ENCODE assay signal across 8 cellular contexts in the genomic region with DNA sequence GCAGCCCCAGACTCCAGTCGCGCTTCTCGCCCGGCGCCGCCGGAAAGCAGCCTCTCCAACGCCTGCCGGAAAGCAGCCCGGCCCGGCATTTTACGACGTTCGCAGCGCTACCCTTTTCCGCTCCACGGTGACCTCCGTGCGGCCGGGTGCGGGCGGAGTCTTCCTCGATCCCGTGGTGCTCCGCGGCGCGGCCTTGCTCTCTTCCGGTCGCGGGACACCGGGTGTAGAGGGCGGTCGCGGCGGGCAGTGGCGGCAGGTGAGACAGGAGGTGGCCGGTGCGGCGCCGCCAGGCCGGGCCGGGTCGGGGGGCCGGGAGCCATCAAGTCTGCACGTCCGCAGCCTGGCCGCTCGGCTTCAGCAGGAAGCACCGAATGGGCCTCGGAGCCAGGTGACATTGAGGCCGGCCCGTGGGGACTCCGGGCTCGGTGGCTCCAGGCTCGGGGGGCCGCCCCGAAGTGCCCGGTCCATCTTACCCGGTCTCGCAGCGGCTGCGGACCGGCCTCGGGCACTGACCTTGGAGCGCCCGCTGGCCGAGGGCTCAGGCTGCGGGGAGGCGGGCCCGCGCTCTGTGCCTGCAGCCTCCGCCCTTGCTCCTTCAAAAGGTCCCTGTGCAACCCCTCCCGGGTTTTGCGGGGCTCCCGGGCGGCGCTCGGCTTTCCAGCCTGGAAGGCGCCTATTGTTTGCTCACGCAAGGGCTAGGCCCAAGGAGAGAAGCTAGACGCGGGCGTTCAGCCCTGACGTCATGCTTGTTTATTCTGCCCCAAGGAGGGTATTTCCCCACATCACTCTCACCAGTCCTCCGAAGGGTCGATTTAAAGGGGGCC. TPM values are rescaled to one million over a fixed set of nuclear protein-coding genes. Genes with fewer than 3 reads are reported as not detected.
DNase-seq lines count a peak whose midpoint lies in the region; ATAC-seq and TF ChIP-seq lines count a peak whose summit lies in the region.

A gene (plus strand): TSS at position 199 of the 824 bp plus-strand sequence. CDS start 1,511 bp downstream, outside the sequence.
A gene (minus strand): TSS at position 48 of the 824 bp plus-strand sequence. CDS start 249 bp downstream, outside the sequence.

- H3K9me3 ChIP-seq in BLaER1 (no peaks in the 10 kb centered on the region), colonic mucosa (no peaks in the 10 kb centered on the region)

- no peak for TF ChIP-seq CTCF in colonic mucosa (IDR thresholded peaks at IDR 0.05)

- DNase-seq in NCI-H524 treated with DMSO at 0.1 percent for 48 hours (lab: John Stamatoyannopoulos, UW) (peak; percentile 74), colonic mucosa (peak; percentile 97)
- peak; percentile 97 for DNase-seq in activated CD4-positive, alpha-beta T cell treated with anti-CD3 and anti-CD28 coated beads for 48 hours
- DNase-seq in stimulated activated CD4-positive, alpha-beta T cell treated with anti-CD3 and anti-CD28 coated beads, Interleukin-1b, Interleukin-23, amount 100 ng/mL, for 24 hours (ENCODE audit: low read depth in 4 of 4, low spot score in 1 of 4), result peak; percentile 86 to 94 (median 90)

- H3K9ac ChIP-seq in BLaER1, result peak within 1 kb of the TSS; percentile 96
- peak within 1 kb of the TSS; percentile 91 to 100 for H3K9ac ChIP-seq in colonic mucosa (ENCODE audit: low read depth in 2 of 2, low read length in 2 of 2)

- H3K4me2 ChIP-seq in BLaER1, result peak within 1 kb of the TSS; percentile 99

- peaks cover 28% of the 10 kb centered on the region for H3K4me1 ChIP-seq in BLaER1
- peaks cover 10% of the 10 kb centered on the region for H3K4me1 ChIP-seq in colonic mucosa

- ATAC-seq in GM19324 (IDR thresholded peaks at IDR 0.05; ENCODE audit: low FRiP score, unreplicated experiment) (peak; percentile 88), HG03460 (IDR thresholded peaks at IDR 0.05; ENCODE audit: unreplicated experiment) (peak; percentile 84)

- peaks cover 90% of the 10 kb centered on the region for H4K20me1 ChIP-seq in BLaER1

- H3K27me3 ChIP-seq in BLaER1 (no peaks in the 10 kb centered on the region), colonic mucosa (no peaks in the 10 kb centered on the region), layer of hippocampus (ENCODE audit: control insufficient read depth, insufficient read depth, low read length) (no peaks in the 10 kb centered on the region)

- H3K27ac ChIP-seq in BLaER1, result peak within 1 kb of the TSS; percentile 94
- H3K27ac ChIP-seq in colonic mucosa, result peak within 1 kb of the TSS; percentile 89
- H3K27ac ChIP-seq in layer of hippocampus (ENCODE audit: low read depth, low read length), result peak within 1 kb of the TSS; percentile 79

- intact Hi-C loops in colonic mucosa (cut with DNase I), result no loop called here

- H3K4me3 ChIP-seq in BLaER1 (peak within 1 kb of the TSS; percentile 84), colonic mucosa (peak within 1 kb of the TSS; percentile 93)

- H3K36me3 ChIP-seq in BLaER1 (peaks cover 67% of the 10 kb centered on the region), colonic mucosa (peaks cover 6% of the 10 kb centered on the region)

RNA-seq across cellular contexts. Expression of the first gene that starts in this region (rescaled TPM):
- total RNA-seq in colonic mucosa, result 1,000 to 10,000 TPM; 1,080 to 1,242 TPM

RNA-seq across cellular contexts. Expression of the second gene that starts in this region (rescaled TPM):
- total RNA-seq in colonic mucosa, result 10 to 100 TPM; 30.6 to 49.8 TPM

Comparison
In these comparisons a context has a peak if more than half of its experiments do, and no peak if none do; other contexts are left out.
1. Peak in every context shown above with its lines: DNase-seq, ATAC-seq, H3K4me3 ChIP-seq and H3K27ac ChIP-seq.